ENCODE assay signal across 1 cellular context in genomic region chr15:51076898-51077564, GRCh38.
TF ChIP-seq lines count a peak whose summit lies in the region.

No MANE protein-coding gene starts in this region.

TF ChIP-seq in GM12878, 131 proteins besides CTCF, POLR2A, EP300 and RAD21 (continued from another document and continues in another):
- TF ChIP-seq PRDM15 (CRISPR knock-in tag; IDR thresholded peaks at IDR 0.05) (no peak), BCLAF1 (IDR thresholded peaks at IDR 0.05) (no peak), ATF7 (IDR thresholded peaks at IDR 0.05; ENCODE audit: low read depth) (peak; percentile 55), IKZF1 (conservative IDR thresholded peaks at IDR 0.05) (peak; percentile 86), SMAD1 (IDR thresholded peaks at IDR 0.05; ENCODE audit: low read depth, partially characterized antibody) (no peak), HDAC6 (IDR thresholded peaks at IDR 0.05; ENCODE audit: unreplicated experiment) (no peak), SMC3 (IDR thresholded peaks at IDR 0.05; ENCODE audit: borderline replicate concordance, low read length) (no peak), SREBF1 (IDR thresholded peaks at IDR 0.05; ENCODE audit: low read length) (no peak), ZNF687 (IDR thresholded peaks at IDR 0.05) (peak; percentile 34; the same call in 1 of the 2 replicates), POLR2AphosphoS2 (IDR thresholded peaks at IDR 0.05; ENCODE audit: low read depth, low read length) (no peak), STAT3 (IDR thresholded peaks at IDR 0.05; ENCODE audit: low read depth, low read length) (no peak), BACH1 (IDR thresholded peaks at IDR 0.05; ENCODE audit: borderline replicate concordance) (no peak), ZNF384 (IDR thresholded peaks at IDR 0.05; ENCODE audit: borderline replicate concordance, low read depth, low read length) (no peak), NR2F1 (conservative IDR thresholded peaks at IDR 0.05) (peak; percentile 76), RBBP5 (conservative IDR thresholded peaks at IDR 0.05) (no peak), CBX3 (IDR thresholded peaks at IDR 0.05; ENCODE audit: borderline replicate concordance, low read depth) (no peak), E2F8 (IDR thresholded peaks at IDR 0.05; ENCODE audit: low read depth, partially characterized antibody) (no peak), ZBTB40 (IDR thresholded peaks at IDR 0.05; ENCODE audit: borderline replicate concordance) (no peak), USF1 (IDR thresholded peaks at IDR 0.05; ENCODE audit: borderline replicate concordance, extremely low read length, insufficient read depth, low read depth, low read length) (no peak), BRCA1 (IDR thresholded peaks at IDR 0.05; ENCODE audit: low read depth, low read length) (no peak), YBX1 (IDR thresholded peaks at IDR 0.05) (no peak), MYB (IDR thresholded peaks at IDR 0.05; ENCODE audit: borderline replicate concordance, low read depth, low read length) (no peak), PBX3 (IDR thresholded peaks at IDR 0.05; ENCODE audit: insufficient replicate concordance, low read depth, low read length) (no peak), MXI1 (IDR thresholded peaks at IDR 0.05; ENCODE audit: low read depth, low read length) (0 out of 2 replicates have a peak, but pooled peaks have one; percentile 26), USF2 (IDR thresholded peaks at IDR 0.05; ENCODE audit: borderline replicate concordance, low read depth, low read length) (no peak), HDGF (IDR thresholded peaks at IDR 0.05) (no peak), ZNF207 (IDR thresholded peaks at IDR 0.05; ENCODE audit: borderline replicate concordance) (no peak), TCF7 (IDR thresholded peaks at IDR 0.05; ENCODE audit: borderline replicate concordance) (no peak), ZBTB11 (CRISPR knock-in tag; IDR thresholded peaks at IDR 0.05) (no peak), MYC (IDR thresholded peaks at IDR 0.05; ENCODE audit: insufficient read depth, insufficient read length, insufficient replicate concordance, low read length, severe bottlenecking) (no peak), POU2F2 (IDR thresholded peaks at IDR 0.05; ENCODE audit: borderline replicate concordance, low read depth, low read length) (no peak)
